In genomic region chr4:182575225-182575624, GRCh38 we compare ENCODE assay signal across 17 cellular contexts.
"Had no signal": no experiment of that assay in that cellular context is flagged by ENCODE, and none has a peak within 500 bp of the region (broad histone marks: within the 10 kb centered on the region; RNA-seq: fewer than 3 reads in every experiment).

No MANE protein-coding gene starts in this region.

- H3K9me3 Mint-ChIP-seq: activated naive CD8-positive, alpha-beta T cell treated with anti-CD3 and anti-CD28 coated beads, Interleukin-2, amount 10 ng/mL, durations not matched to agents 7 days and 5 days; activated T-helper 1 cell treated with anti-CD3 and anti-CD28 coated beads, Interleukin-12 subunit alpha, Interleukin-12 subunit beta, Interleukin-2, Interleukin-4 antibody, amounts not matched to agents 30 ng/mL and 10 ng/mL and 1 ng/mL, durations not matched to agents 14 hours and 24 hours and 36 hours; mesothelial cell of epicardium; stimulated activated naive B cell treated with anti-CD40 and anti-IgM and Interleukin-4, amounts not matched to agents 10 μg/mL and 1 μg/mL and 100 μg/mL, for 72 hours; T-helper 2 cell treated with Interferon-gamma antibody and Interleukin-4, amounts not matched to agents 5 μg/mL and 100 μg/mL, for 36 hours had no signal

- H3K4me3 Mint-ChIP-seq: activated naive CD8-positive, alpha-beta T cell treated with anti-CD3 and anti-CD28 coated beads, Interleukin-2, amount 10 ng/mL, durations not matched to agents 7 days and 5 days; activated T-helper 1 cell treated with anti-CD3 and anti-CD28 coated beads, Interleukin-12 subunit alpha, Interleukin-12 subunit beta, Interleukin-2, Interleukin-4 antibody, amounts not matched to agents 30 ng/mL and 10 ng/mL and 1 ng/mL, durations not matched to agents 14 hours and 24 hours and 36 hours; mesothelial cell of epicardium; stimulated activated naive B cell treated with anti-CD40 and anti-IgM and Interleukin-4, amounts not matched to agents 10 μg/mL and 1 μg/mL and 100 μg/mL, for 72 hours; T-helper 2 cell treated with Interferon-gamma antibody and Interleukin-4, amounts not matched to agents 5 μg/mL and 100 μg/mL, for 36 hours had no signal

- DNase-seq: activated CD4-positive, CD25-positive, alpha-beta regulatory T cell treated with anti-CD3 and anti-CD28 coated beads, Interleukin-2, amount 50 U/mL, for 72 hours; activated naive CD4-positive, alpha-beta T cell; activated naive CD8-positive, alpha-beta T cell treated with anti-CD3 and anti-CD28 coated beads, Interleukin-2, amount 10 ng/mL, durations not matched to agents 7 days and 5 days; foreskin fibroblast; left cardiac atrium; lower lobe of right lung; posterior cingulate gyrus; retina; stimulated activated CD4-positive, alpha-beta T cell treated with anti-CD3 and anti-CD28 coated beads, Interleukin-2, amount 100 ng/mL, for 48 hours; stimulated activated naive B cell treated with anti-CD40 and anti-IgM and Interleukin-4, amounts not matched to agents 10 μg/mL and 1 μg/mL and 100 μg/mL, for 72 hours; thyroid gland had no signal

- H3K27ac Mint-ChIP-seq: activated naive CD8-positive, alpha-beta T cell treated with anti-CD3 and anti-CD28 coated beads, Interleukin-2, amount 10 ng/mL, durations not matched to agents 7 days and 5 days; activated T-helper 1 cell treated with anti-CD3 and anti-CD28 coated beads, Interleukin-12 subunit alpha, Interleukin-12 subunit beta, Interleukin-2, Interleukin-4 antibody, amounts not matched to agents 30 ng/mL and 10 ng/mL and 1 ng/mL, durations not matched to agents 14 hours and 24 hours and 36 hours; mesothelial cell of epicardium; stimulated activated naive B cell treated with anti-CD40 and anti-IgM and Interleukin-4, amounts not matched to agents 10 μg/mL and 1 μg/mL and 100 μg/mL, for 72 hours; T-helper 2 cell treated with Interferon-gamma antibody and Interleukin-4, amounts not matched to agents 5 μg/mL and 100 μg/mL, for 36 hours had no signal

- FAIRE-seq: bronchial epithelial cell, urothelium cell line had no signal

- H3K36me3 ChIP-seq: lower lobe of right lung, thyroid gland had no signal

- H3K4me3 ChIP-seq: lower lobe of right lung, thyroid gland had no signal

- H3K27me3 ChIP-seq: thyroid gland had no signal

- H3K4me1 Mint-ChIP-seq: activated naive CD8-positive, alpha-beta T cell treated with anti-CD3 and anti-CD28 coated beads, Interleukin-2, amount 10 ng/mL, durations not matched to agents 7 days and 5 days; stimulated activated naive B cell treated with anti-CD40 and anti-IgM and Interleukin-4, amounts not matched to agents 10 μg/mL and 1 μg/mL and 100 μg/mL, for 72 hours had no signal

- H3K27ac ChIP-seq: lower lobe of right lung, thyroid gland had no signal

- H3K9me3 ChIP-seq: lower lobe of right lung, thyroid gland had no signal

- H3K36me3 Mint-ChIP-seq: activated naive CD8-positive, alpha-beta T cell treated with anti-CD3 and anti-CD28 coated beads, Interleukin-2, amount 10 ng/mL, durations not matched to agents 7 days and 5 days; mesothelial cell of epicardium; stimulated activated naive B cell treated with anti-CD40 and anti-IgM and Interleukin-4, amounts not matched to agents 10 μg/mL and 1 μg/mL and 100 μg/mL, for 72 hours had no signal

- H3K4me1 ChIP-seq: lower lobe of right lung had no signal

- ATAC-seq: esophagus mucosa; left cardiac atrium; lower lobe of right lung; stimulated activated naive B cell treated with anti-CD40 and anti-IgM and Interleukin-4, amounts not matched to agents 10 μg/mL and 1 μg/mL and 100 μg/mL, for 72 hours had no signal
